ENCODE assay signal across 13 cellular contexts in the genomic region with DNA sequence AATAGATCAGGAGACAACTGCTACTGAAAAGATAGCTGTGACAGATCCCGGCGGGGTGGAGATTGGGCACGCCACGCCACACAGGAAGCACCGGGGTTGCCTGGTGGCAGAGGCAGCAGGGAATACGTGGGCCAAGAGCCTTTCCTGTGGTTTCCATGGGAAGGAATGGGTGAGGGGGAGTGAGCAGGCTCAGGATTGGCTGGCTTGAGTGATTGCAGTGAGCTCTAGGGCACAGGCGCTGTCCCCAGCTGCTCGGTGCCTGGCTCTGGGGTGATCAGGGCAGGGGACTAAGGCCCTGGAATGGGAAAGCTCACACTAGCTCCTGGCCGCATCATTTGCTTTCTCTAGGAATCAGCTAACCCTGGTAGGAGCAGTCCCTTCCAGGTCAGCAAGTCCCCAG.
DNase-seq lines count a peak whose midpoint lies in the region; ATAC-seq, FAIRE-seq and TF ChIP-seq lines count a peak whose summit lies in the region.
"Had no signal": no experiment of that assay in that cellular context is flagged by ENCODE, and none has a peak within 500 bp of the region (broad histone marks: within the 10 kb centered on the region; RNA-seq: fewer than 3 reads in every experiment).

No MANE protein-coding gene starts in this region.

- H3K4me3 ChIP-seq in tibial artery, result no peak overlapping the region

- peaks cover 0 to 10% of the 10 kb centered on the region in 2 donors for H3K27me3 ChIP-seq in tibial artery
- H3K27me3 ChIP-seq: pancreas, Peyer's patch had no signal

- no peak for ATAC-seq in HG03457 (IDR thresholded peaks at IDR 0.05; ENCODE audit: unreplicated experiment)

- intact Hi-C loops in tibial artery (cut with DNase I; ENCODE audit: low total_unique reads), result no loop called here

- no peak overlapping the region for H3K27ac ChIP-seq in tibial artery
- H3K27ac ChIP-seq: pancreas had no signal

- no peaks in the 10 kb centered on the region for H3K36me3 ChIP-seq in tibial artery
- H3K36me3 ChIP-seq: pancreas, Peyer's patch had no signal

- peaks cover 0 to 22% (median 14%) of the 10 kb centered on the region in 4 donors for H3K4me1 ChIP-seq in tibial artery

- no peak for FAIRE-seq in frontal cortex (lab: Jason Lieb, UNC)
- FAIRE-seq: pancreas had no signal

- peaks cover 0 to 4% (median 0%) of the 10 kb centered on the region in 3 donors for H3K9me3 ChIP-seq in tibial artery
- H3K9me3 ChIP-seq: pancreas, Peyer's patch had no signal

- peak; percentile 78 for DNase-seq in Ammon's horn (ENCODE audit: low spot score)
- DNase-seq in NCI-H1092 (lab: John Stamatoyannopoulos, UW), result peak; percentile 68
- peak; percentile 9 for DNase-seq in cerebellum (ENCODE audit: low spot score)
- peak; percentile 51 for DNase-seq in midbrain (lab: John Stamatoyannopoulos, UW)
- no peak for DNase-seq in AG08396 (ENCODE audit: low spot score)
- no peak for DNase-seq in tibial artery
- DNase-seq in frontal cortex (ENCODE audit: low spot score in 2 of 2), result no peak
- DNase-seq: left ventricle myocardium superior; Peyer's patch; stimulated activated CD4-positive, alpha-beta T cell treated with anti-CD3 and anti-CD28 coated beads, Interleukin-2, amount 100 ng/mL, for 24 hours; T1000 had no signal

- no peak for TF ChIP-seq CTCF in tibial artery (IDR thresholded peaks at IDR 0.05)

Comparison
In these comparisons a context has a peak if more than half of its experiments do, and no peak if none do; other contexts are left out.
1. DNase-seq: peak in Ammon's horn (single experiment), NCI-H1092 (single experiment), cerebellum (single experiment) and midbrain (single experiment); none in AG08396 (single experiment), tibial artery (0 of 2) and frontal cortex (0 of 2).